In genomic region chr3:146156060-146156459, GRCh38 we compare ENCODE assay signal across 2 cellular contexts.
TF ChIP-seq lines count a peak whose summit lies in the region.

No MANE protein-coding gene starts in this region.

TF ChIP-seq in HepG2, 621 proteins besides CTCF, POLR2A, EP300 and RAD21:
- no peak for TF ChIP-seq THRA (CRISPR knock-in tag; IDR thresholded peaks at IDR 0.05; ENCODE audit: borderline replicate concordance)
- no peak for TF ChIP-seq ZNF121 (CRISPR knock-in tag; IDR thresholded peaks at IDR 0.05)
- no peak for TF ChIP-seq DMAP1 (CRISPR knock-in tag; IDR thresholded peaks at IDR 0.05)
- TF ChIP-seq TP53 (CRISPR knock-in tag; conservative IDR thresholded peaks at IDR 0.05), result no peak
- TF ChIP-seq ZNF354B (CRISPR knock-in tag; IDR thresholded peaks at IDR 0.05), result no peak
- TF ChIP-seq REPIN1 (CRISPR knock-in tag; IDR thresholded peaks at IDR 0.05; ENCODE audit: borderline replicate concordance, low read depth), result no peak

TF ChIP-seq in SK-N-SH, 30 proteins besides CTCF, POLR2A, EP300 and RAD21 (continued from another document):
- no peak for TF ChIP-seq USF1 (IDR thresholded peaks at IDR 0.05; ENCODE audit: borderline replicate concordance, low read depth)
- TF ChIP-seq POLR2AphosphoS5 (IDR thresholded peaks at IDR 0.05; ENCODE audit: low read depth, low read length), result no peak
- TF ChIP-seq IRF3 (IDR thresholded peaks at IDR 0.05; ENCODE audit: low read depth, low read length), result no peak
- no peak for TF ChIP-seq RFX5 (IDR thresholded peaks at IDR 0.05; ENCODE audit: low read length)
- no peak for TF ChIP-seq RXRA (IDR thresholded peaks at IDR 0.05; ENCODE audit: borderline replicate concordance, low read depth)
- TF ChIP-seq ELF1 (IDR thresholded peaks at IDR 0.05), result no peak
- no peak for TF ChIP-seq ZBTB33 (IDR thresholded peaks at IDR 0.05; ENCODE audit: borderline replicate concordance, low read depth)
- no peak for TF ChIP-seq FOXJ3 (CRISPR knock-in tag; IDR thresholded peaks at IDR 0.05)
- TF ChIP-seq EZH2phosphoT487 (IDR thresholded peaks at IDR 0.05; ENCODE audit: borderline replicate concordance, low read depth), result no peak
- TF ChIP-seq RCOR1 (IDR thresholded peaks at IDR 0.05; ENCODE audit: low read length), result no peak
